ENCODE assay signal across 18 cellular contexts in the genomic region with DNA sequence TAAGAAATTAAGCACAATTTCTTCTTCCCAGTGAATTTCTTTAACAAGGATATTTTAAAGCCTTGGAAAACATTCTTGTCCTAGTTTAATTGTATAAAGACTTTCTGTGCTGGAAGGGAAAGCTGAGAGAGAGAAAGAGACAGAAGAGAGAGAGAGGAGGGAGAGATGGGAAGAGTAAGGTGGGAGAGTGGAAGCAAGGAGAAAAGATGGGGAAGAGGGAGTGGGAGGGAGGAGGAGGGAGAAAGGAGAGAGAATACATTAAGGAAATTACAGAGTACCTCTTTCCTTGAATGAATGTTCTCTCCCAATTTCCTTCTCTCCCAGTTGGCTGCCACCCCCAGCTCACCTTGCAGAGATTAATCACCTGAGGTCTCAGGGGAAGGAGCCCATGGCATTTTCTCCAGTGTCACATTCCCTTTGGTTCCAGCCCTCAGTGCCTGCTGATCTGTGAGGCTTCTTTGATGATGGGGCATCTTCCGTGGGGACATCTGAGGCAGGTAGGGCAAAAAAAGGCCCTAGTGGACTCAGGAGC. TPM values are rescaled to one million over a fixed set of nuclear protein-coding genes. Genes with fewer than 3 reads are reported as not detected.
A peak's percentile ranks its signal among the peaks of the same experiment; 100 is the strongest.
DNase-seq lines count a peak whose midpoint lies in the region; ATAC-seq and TF ChIP-seq lines count a peak whose summit lies in the region.
"Had no signal": no experiment of that assay in that cellular context is flagged by ENCODE, and none has a peak within 500 bp of the region (broad histone marks: within the 10 kb centered on the region; RNA-seq: fewer than 3 reads in every experiment).

No MANE protein-coding gene starts in this region.

- H3K27me3 ChIP-seq in breast epithelium, result peaks cover 0 to 28% of the 10 kb centered on the region in 2 donors

- no peaks in the 10 kb centered on the region for H3K4me1 ChIP-seq in HEK293 (ENCODE audit: control insufficient read depth, insufficient read depth, low read length)
- H3K4me1 ChIP-seq in breast epithelium, result peaks cover 0 to 2% of the 10 kb centered on the region in 2 donors
- H3K4me1 ChIP-seq: A549, Caco-2 had no signal

- intact Hi-C loops in breast epithelium (cut with DNase I; ENCODE audit: low total_unique reads), result no loop called here

- DNase-seq in caudate nucleus (lab: John Stamatoyannopoulos, UW) (peak in 15 of 61 donors; percentile 4 to 52 (median 11)), putamen (ENCODE audit: low spot score) (peak; percentile 60), breast epithelium (ENCODE audit: low spot score in 2 of 2) (no peak)
- DNase-seq: AML-193; Caco-2; Calu3; CD4-positive, alpha-beta T cell; CD8-positive, alpha-beta T cell; DMS79 treated with DMSO at 0.1 percent for 48 hours; GF-D8 had no signal

- ATAC-seq in HG02840 (IDR thresholded peaks at IDR 0.05; ENCODE audit: low FRiP score, unreplicated experiment), result no peak
- ATAC-seq: A549; CD8-positive, alpha-beta T cell had no signal

- TF ChIP-seq CTCF in HEK293 (tag by site-specific recombination; IDR thresholded peaks at IDR 0.05) (no peak), breast epithelium (IDR thresholded peaks at IDR 0.05) (no peak)

- no peak overlapping the region for H3K27ac ChIP-seq in HEK293 (ENCODE audit: extremely low read depth, low read depth, low read length)
- peak overlapping the region; percentile 6 for H3K27ac ChIP-seq in caudate nucleus (ENCODE audit: low read depth, low read length)
- H3K27ac ChIP-seq in breast epithelium, result no peak overlapping the region
- H3K27ac ChIP-seq: 22Rv1; A549; BLaER1 treated with 17β-estradiol and CSF1 and Interleukin-3, amounts not matched to agents 10 nM and 100 nM; C4-2B had no signal

- H3K4me3 ChIP-seq in HEK293 (ENCODE audit: low read depth, low read length) (no peak overlapping the region), breast epithelium (no peak overlapping the region)
- H3K4me3 ChIP-seq: A549; BLaER1 treated with 17β-estradiol and CSF1 and Interleukin-3, amounts not matched to agents 10 nM and 100 nM had no signal

- H3K9me3 ChIP-seq in HEK293 (ENCODE audit: control insufficient read depth, insufficient read depth, low read depth, low read length) (no peaks in the 10 kb centered on the region), breast epithelium (no peaks in the 10 kb centered on the region)
- H3K9me3 ChIP-seq: A549; BLaER1 treated with 17β-estradiol and CSF1 and Interleukin-3, amounts not matched to agents 10 nM and 100 nM; Caco-2 had no signal

- POLR2A ChIA-PET in HEK293 (lab: Yijun Ruan, JAX), result no interaction called here

- no peak for TF ChIP-seq POLR2A in breast epithelium (IDR thresholded peaks at IDR 0.05)

- CTCF ChIA-PET in HEK293 (lab: Yijun Ruan, JAX), result interaction anchor here (0.6 to 0.7 kb wide), 2 partner anchors 27 to 264 kb away, joined by 3 read pairs; no protein-coding TSS in a partner anchor

- no peaks in the 10 kb centered on the region for H3K36me3 ChIP-seq in HEK293 (ENCODE audit: control insufficient read depth in 2 of 2, insufficient read depth in 1 of 2, low read length in 2 of 2)
- no peaks in the 10 kb centered on the region for H3K36me3 ChIP-seq in breast epithelium
- H3K36me3 ChIP-seq: BLaER1 treated with 17β-estradiol and CSF1 and Interleukin-3, amounts not matched to agents 10 nM and 100 nM had no signal

TF ChIP-seq in HEK293, 187 proteins besides CTCF, POLR2A, EP300 and RAD21:
- TF ChIP-seq PRDM1 (tag by site-specific recombination; IDR thresholded peaks at IDR 0.05) (peak; percentile 74), KLF8 (tag by site-specific recombination; IDR thresholded peaks at IDR 0.05) (no peak)
TF ChIP-seq in HEK293: peak in this region for 1.

RNA-seq across cellular contexts. Expression of a gene that starts 32.4 kb away (rescaled TPM):
- total RNA-seq in breast epithelium, result not detected
- total RNA-seq: A172; B cell; Caco-2; Calu3; CD4-positive, alpha-beta T cell; CD8-positive, alpha-beta T cell had no signal

RNA-seq across cellular contexts. Expression of a gene that starts 54.8 kb away (rescaled TPM):
- total RNA-seq in breast epithelium, result 10 to 100 TPM in 1 of 3 donors, under 1 TPM in 2; 0.33 to 13.8 (median 0.59) TPM
- total RNA-seq: A172, Calu3 had no signal
